In genomic region chr16:69306031-69306430, GRCh38 we compare ENCODE assay signal across 2 cellular contexts.
TF ChIP-seq lines count a peak whose summit lies in the region.

No MANE protein-coding gene starts in this region.

TF ChIP-seq in SK-N-SH, 30 proteins besides CTCF, POLR2A, EP300 and RAD21:
- TF ChIP-seq EZH2phosphoT487 (IDR thresholded peaks at IDR 0.05; ENCODE audit: borderline replicate concordance, low read depth) = no peak
- no peak for TF ChIP-seq POLR2AphosphoS5 (IDR thresholded peaks at IDR 0.05; ENCODE audit: low read depth, low read length)
- TF ChIP-seq TCF12 (IDR thresholded peaks at IDR 0.05) = 0 out of 2 replicates have a peak, but pooled peaks have one; percentile 9
- TF ChIP-seq RCOR1 (IDR thresholded peaks at IDR 0.05; ENCODE audit: low read length) = no peak

TF ChIP-seq in SK-N-SH treated with all-trans-retinoic acid at 6 μM for 48 hours, 23 proteins besides CTCF, POLR2A, EP300 and RAD21:
- TF ChIP-seq ZFP30 (CRISPR knock-in tag; IDR thresholded peaks at IDR 0.05) (no peak), ZNF70 (CRISPR knock-in tag; IDR thresholded peaks at IDR 0.05) (no peak), ISL1 (CRISPR knock-in tag; IDR thresholded peaks at IDR 0.05) (no peak), ZFP3 (CRISPR knock-in tag; IDR thresholded peaks at IDR 0.05) (no peak)
